In genomic region chr19:39388657-39389056, GRCh38 we compare ENCODE assay signal across 2 cellular contexts.
TF ChIP-seq lines count a peak whose summit lies in the region.

No MANE protein-coding gene starts in this region.

TF ChIP-seq in GM23338, 12 proteins besides CTCF, POLR2A, EP300 and RAD21 (continued from another document):
- TF ChIP-seq EZH2 (IDR thresholded peaks at IDR 0.05; ENCODE audit: low read depth, unreplicated experiment) (no peak), JUNB (IDR thresholded peaks at IDR 0.05; ENCODE audit: unreplicated experiment) (no peak), CREB1 (CRISPR knock-in tag; IDR thresholded peaks at IDR 0.05; ENCODE audit: low read depth) (no peak)
- TF ChIP-seq, protein P1, sequence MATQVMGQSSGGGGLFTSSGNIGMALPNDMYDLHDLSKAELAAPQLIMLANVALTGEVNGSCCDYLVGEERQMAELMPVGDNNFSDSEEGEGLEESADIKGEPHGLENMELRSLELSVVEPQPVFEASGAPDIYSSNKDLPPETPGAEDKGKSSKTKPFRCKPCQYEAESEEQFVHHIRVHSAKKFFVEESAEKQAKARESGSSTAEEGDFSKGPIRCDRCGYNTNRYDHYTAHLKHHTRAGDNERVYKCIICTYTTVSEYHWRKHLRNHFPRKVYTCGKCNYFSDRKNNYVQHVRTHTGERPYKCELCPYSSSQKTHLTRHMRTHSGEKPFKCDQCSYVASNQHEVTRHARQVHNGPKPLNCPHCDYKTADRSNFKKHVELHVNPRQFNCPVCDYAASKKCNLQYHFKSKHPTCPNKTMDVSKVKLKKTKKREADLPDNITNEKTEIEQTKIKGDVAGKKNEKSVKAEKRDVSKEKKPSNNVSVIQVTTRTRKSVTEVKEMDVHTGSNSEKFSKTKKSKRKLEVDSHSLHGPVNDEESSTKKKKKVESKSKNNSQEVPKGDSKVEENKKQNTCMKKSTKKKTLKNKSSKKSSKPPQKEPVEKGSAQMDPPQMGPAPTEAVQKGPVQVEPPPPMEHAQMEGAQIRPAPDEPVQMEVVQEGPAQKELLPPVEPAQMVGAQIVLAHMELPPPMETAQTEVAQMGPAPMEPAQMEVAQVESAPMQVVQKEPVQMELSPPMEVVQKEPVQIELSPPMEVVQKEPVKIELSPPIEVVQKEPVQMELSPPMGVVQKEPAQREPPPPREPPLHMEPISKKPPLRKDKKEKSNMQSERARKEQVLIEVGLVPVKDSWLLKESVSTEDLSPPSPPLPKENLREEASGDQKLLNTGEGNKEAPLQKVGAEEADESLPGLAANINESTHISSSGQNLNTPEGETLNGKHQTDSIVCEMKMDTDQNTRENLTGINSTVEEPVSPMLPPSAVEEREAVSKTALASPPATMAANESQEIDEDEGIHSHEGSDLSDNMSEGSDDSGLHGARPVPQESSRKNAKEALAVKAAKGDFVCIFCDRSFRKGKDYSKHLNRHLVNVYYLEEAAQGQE (IDR thresholded peaks at IDR 0.05; ENCODE audit: unreplicated experiment), result no peak
- TF ChIP-seq, protein P2, sequence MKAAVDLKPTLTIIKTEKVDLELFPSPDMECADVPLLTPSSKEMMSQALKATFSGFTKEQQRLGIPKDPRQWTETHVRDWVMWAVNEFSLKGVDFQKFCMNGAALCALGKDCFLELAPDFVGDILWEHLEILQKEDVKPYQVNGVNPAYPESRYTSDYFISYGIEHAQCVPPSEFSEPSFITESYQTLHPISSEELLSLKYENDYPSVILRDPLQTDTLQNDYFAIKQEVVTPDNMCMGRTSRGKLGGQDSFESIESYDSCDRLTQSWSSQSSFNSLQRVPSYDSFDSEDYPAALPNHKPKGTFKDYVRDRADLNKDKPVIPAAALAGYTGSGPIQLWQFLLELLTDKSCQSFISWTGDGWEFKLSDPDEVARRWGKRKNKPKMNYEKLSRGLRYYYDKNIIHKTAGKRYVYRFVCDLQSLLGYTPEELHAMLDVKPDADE (IDR thresholded peaks at IDR 0.05), result no peak
- TF ChIP-seq, protein P3, sequence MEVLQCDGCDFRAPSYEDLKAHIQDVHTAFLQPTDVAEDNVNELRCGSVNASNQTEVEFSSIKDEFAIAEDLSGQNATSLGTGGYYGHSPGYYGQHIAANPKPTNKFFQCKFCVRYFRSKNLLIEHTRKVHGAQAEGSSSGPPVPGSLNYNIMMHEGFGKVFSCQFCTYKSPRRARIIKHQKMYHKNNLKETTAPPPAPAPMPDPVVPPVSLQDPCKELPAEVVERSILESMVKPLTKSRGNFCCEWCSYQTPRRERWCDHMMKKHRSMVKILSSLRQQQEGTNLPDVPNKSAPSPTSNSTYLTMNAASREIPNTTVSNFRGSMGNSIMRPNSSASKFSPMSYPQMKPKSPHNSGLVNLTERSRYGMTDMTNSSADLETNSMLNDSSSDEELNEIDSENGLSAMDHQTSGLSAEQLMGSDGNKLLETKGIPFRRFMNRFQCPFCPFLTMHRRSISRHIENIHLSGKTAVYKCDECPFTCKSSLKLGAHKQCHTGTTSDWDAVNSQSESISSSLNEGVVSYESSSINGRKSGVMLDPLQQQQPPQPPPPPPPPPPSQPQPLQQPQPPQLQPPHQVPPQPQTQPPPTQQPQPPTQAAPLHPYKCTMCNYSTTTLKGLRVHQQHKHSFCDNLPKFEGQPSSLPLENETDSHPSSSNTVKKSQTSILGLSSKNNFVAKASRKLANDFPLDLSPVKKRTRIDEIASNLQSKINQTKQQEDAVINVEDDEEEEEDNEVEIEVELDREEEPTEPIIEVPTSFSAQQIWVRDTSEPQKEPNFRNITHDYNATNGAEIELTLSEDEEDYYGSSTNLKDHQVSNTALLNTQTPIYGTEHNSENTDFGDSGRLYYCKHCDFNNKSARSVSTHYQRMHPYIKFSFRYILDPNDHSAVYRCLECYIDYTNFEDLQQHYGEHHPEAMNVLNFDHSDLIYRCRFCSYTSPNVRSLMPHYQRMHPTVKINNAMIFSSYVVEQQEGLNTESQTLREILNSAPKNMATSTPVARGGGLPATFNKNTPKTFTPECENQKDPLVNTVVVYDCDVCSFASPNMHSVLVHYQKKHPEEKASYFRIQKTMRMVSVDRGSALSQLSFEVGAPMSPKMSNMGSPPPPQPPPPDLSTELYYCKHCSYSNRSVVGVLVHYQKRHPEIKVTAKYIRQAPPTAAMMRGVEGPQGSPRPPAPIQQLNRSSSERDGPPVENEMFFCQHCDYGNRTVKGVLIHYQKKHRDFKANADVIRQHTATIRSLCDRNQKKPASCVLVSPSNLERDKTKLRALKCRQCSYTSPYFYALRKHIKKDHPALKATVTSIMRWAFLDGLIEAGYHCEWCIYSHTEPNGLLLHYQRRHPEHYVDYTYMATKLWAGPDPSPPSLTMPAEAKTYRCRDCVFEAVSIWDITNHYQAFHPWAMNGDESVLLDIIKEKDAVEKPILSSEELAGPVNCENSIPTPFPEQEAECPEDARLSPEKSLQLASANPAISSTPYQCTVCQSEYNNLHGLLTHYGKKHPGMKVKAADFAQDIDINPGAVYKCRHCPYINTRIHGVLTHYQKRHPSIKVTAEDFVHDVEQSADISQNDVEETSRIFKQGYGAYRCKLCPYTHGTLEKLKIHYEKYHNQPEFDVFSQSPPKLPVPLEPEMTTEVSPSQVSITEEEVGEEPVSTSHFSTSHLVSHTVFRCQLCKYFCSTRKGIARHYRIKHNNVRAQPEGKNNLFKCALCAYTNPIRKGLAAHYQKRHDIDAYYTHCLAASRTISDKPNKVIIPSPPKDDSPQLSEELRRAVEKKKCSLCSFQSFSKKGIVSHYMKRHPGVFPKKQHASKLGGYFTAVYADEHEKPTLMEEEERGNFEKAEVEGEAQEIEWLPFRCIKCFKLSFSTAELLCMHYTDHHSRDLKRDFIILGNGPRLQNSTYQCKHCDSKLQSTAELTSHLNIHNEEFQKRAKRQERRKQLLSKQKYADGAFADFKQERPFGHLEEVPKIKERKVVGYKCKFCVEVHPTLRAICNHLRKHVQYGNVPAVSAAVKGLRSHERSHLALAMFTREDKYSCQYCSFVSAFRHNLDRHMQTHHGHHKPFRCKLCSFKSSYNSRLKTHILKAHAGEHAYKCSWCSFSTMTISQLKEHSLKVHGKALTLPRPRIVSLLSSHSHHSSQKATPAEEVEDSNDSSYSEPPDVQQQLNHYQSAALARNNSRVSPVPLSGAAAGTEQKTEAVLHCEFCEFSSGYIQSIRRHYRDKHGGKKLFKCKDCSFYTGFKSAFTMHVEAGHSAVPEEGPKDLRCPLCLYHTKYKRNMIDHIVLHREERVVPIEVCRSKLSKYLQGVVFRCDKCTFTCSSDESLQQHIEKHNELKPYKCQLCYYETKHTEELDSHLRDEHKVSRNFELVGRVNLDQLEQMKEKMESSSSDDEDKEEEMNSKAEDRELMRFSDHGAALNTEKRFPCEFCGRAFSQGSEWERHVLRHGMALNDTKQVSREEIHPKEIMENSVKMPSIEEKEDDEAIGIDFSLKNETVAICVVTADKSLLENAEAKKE (CRISPR knock-in tag; IDR thresholded peaks at IDR 0.05), result no peak

TF ChIP-seq in GM12891, 5 proteins besides CTCF, POLR2A, EP300 and RAD21 (continued from another document):
- no peak for TF ChIP-seq TAF1 (IDR thresholded peaks at IDR 0.05; ENCODE audit: low read depth, low read length)
- no peak for TF ChIP-seq POU2F2 (IDR thresholded peaks at IDR 0.05; ENCODE audit: low read depth, low read length)
- no peak for TF ChIP-seq PAX5 (IDR thresholded peaks at IDR 0.05; ENCODE audit: insufficient read depth, low read length, severe bottlenecking)
